3 cellular contexts compared by ENCODE assay signal in genomic region chr12:82108615-82109014, GRCh38.
TF ChIP-seq lines count a peak whose summit lies in the region.

No MANE protein-coding gene starts in this region.

TF ChIP-seq in A549, 52 proteins besides CTCF, POLR2A, EP300 and RAD21:
- TF ChIP-seq JUNB (IDR thresholded peaks at IDR 0.05) (no peak), CBX2 (IDR thresholded peaks at IDR 0.05; ENCODE audit: borderline replicate concordance, low read depth) (no peak), MAFK (IDR thresholded peaks at IDR 0.05; ENCODE audit: partially characterized antibody) (peak; percentile 95)
TF ChIP-seq in A549: peak in this region for 1.

TF ChIP-seq in IMR-90, 13 proteins besides CTCF, POLR2A, EP300 and RAD21:
- TF ChIP-seq CHD1 (IDR thresholded peaks at IDR 0.05; ENCODE audit: low read depth, low read length), result no peak
- peak; percentile 98 for TF ChIP-seq MAFK (IDR thresholded peaks at IDR 0.05; ENCODE audit: low read depth, low read length)
- no peak for TF ChIP-seq MXI1 (IDR thresholded peaks at IDR 0.05; ENCODE audit: borderline replicate concordance, low read depth, low read length)
- no peak for TF ChIP-seq BHLHE40 (IDR thresholded peaks at IDR 0.05; ENCODE audit: low read depth, low read length)
- no peak for TF ChIP-seq ELK1 (IDR thresholded peaks at IDR 0.05; ENCODE audit: borderline replicate concordance, low read depth, low read length)

TF ChIP-seq in H1, 55 proteins besides CTCF, POLR2A, EP300 and RAD21:
- TF ChIP-seq POU5F1 (IDR thresholded peaks at IDR 0.05; ENCODE audit: low read depth, low read length) (no peak), EZH2 (IDR thresholded peaks at IDR 0.05; ENCODE audit: low read depth, low read length, severe bottlenecking) (no peak), SIRT6 (IDR thresholded peaks at IDR 0.05; ENCODE audit: low read length) (no peak), PHF8 (conservative IDR thresholded peaks at IDR 0.05; ENCODE audit: low read depth, low read length) (no peak), MAFK (IDR thresholded peaks at IDR 0.05; ENCODE audit: low read depth, low read length) (peak; percentile 92)
TF ChIP-seq in H1: peak in this region for 1.
